In the genomic region with DNA sequence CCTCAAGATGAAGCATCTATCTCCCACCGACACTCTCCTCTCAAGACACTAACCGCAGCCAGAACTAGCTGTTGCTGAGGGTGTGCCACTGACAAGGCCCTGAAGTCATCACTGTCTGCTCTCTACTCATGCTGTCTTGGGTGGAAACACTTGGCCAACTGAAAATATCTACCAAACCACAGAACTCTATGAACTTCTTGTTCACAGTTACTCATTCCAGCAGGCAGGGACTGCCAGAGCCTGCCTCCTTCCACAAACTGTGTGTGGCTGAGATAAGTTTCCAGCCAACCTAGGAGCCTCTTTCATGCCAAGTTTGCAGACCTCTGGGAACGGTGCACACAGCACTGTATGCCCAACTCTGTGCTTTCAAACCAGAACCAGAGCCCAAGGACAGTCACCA, we compare ENCODE assay signal across 13 cellular contexts. TPM values are rescaled to one million over a fixed set of nuclear protein-coding genes. Genes with fewer than 3 reads are reported as not detected.
DNase-seq lines count a peak whose midpoint lies in the region; ATAC-seq and TF ChIP-seq lines count a peak whose summit lies in the region.
"Had no signal": no experiment of that assay in that cellular context is flagged by ENCODE, and none has a peak within 500 bp of the region (broad histone marks: within the 10 kb centered on the region; RNA-seq: fewer than 3 reads in every experiment).

No MANE protein-coding gene starts in this region.

- in situ Hi-C loops in gastrocnemius medialis (cut with MboI; ENCODE audit: low sequenced_read_pairs in 4 of 4), result no loop called here

- H3K27ac ChIP-seq in RWPE2 (ENCODE audit: poor library complexity, severe bottlenecking) (no peak overlapping the region), gastrocnemius medialis (peak overlapping the region in 1 of 4 donors; percentile 26)
- H3K27ac ChIP-seq: neutrophil had no signal

- H3K36me3 ChIP-seq in RWPE2 (ENCODE audit: low read depth) (no peaks in the 10 kb centered on the region), gastrocnemius medialis (no peaks in the 10 kb centered on the region)
- H3K36me3 ChIP-seq: neutrophil had no signal

- intact Hi-C loops in gastrocnemius medialis (cut with DNase I; ENCODE audit: low total_unique reads), result no loop called here

- TF ChIP-seq CTCF in RWPE2 (IDR thresholded peaks at IDR 0.05; ENCODE audit: poor library complexity, severe bottlenecking) (no peak), fibroblast of the aortic adventitia (IDR thresholded peaks at IDR 0.05; ENCODE audit: insufficient read depth, low read length) (no peak), gastrocnemius medialis (IDR thresholded peaks at IDR 0.05 in 4 of 5, conservative IDR thresholded peaks at IDR 0.05 in 1 of 5) (no peak)

- TF ChIP-seq POLR2A in gastrocnemius medialis (IDR thresholded peaks at IDR 0.05), result no peak

- H3K27me3 ChIP-seq in RWPE2 (ENCODE audit: insufficient read depth, poor library complexity, severe bottlenecking) (no peaks in the 10 kb centered on the region), gastrocnemius medialis (no peaks in the 10 kb centered on the region)
- H3K27me3 ChIP-seq: neutrophil had no signal

- peak; percentile 66; the same call in 2 of the 3 replicates for ATAC-seq in RWPE2 (ENCODE audit: low read depth)
- ATAC-seq in gastrocnemius medialis, result peak; percentile 62 to 69
- no peak for ATAC-seq in HG03442 (IDR thresholded peaks at IDR 0.05; ENCODE audit: unreplicated experiment)

- H3K9me3 ChIP-seq in RWPE2 (ENCODE audit: severe bottlenecking) (no peaks in the 10 kb centered on the region), gastrocnemius medialis (no peaks in the 10 kb centered on the region)
- H3K9me3 ChIP-seq: neutrophil had no signal

- DNase-seq in GDM1 (lab: John Stamatoyannopoulos, UW) (peak; percentile 76), RWPE2 (ENCODE audit: low spot score) (no peak), fibroblast of the aortic adventitia (ENCODE audit: low read depth) (peak; percentile 87), gastrocnemius medialis (peak in 1 of 2 donors; percentile 42), NCI-H774 (lab: John Stamatoyannopoulos, UW) (no peak), NCI-H82 treated with DMSO at 0.1 percent for 48 hours (lab: John Stamatoyannopoulos, UW; ENCODE audit: unreplicated experiment) (no peak), NCI-H1105 (lab: John Stamatoyannopoulos, UW) (no peak)
- DNase-seq: dermis blood vessel endothelial cell, GF-D8, KG1, NCI-H2107 had no signal

- H3K4me3 ChIP-seq in RWPE2 (ENCODE audit: severe bottlenecking), result no peak overlapping the region
- no peak overlapping the region for H3K4me3 ChIP-seq in fibroblast of the aortic adventitia (ENCODE audit: low read depth, low read length)
- H3K4me3 ChIP-seq in gastrocnemius medialis, result no peak overlapping the region

- no peaks in the 10 kb centered on the region for H3K4me1 ChIP-seq in RWPE2 (ENCODE audit: insufficient read depth, poor library complexity, severe bottlenecking)
- no peaks in the 10 kb centered on the region for H3K4me1 ChIP-seq in gastrocnemius medialis

RNA-seq across cellular contexts. Expression of a gene that starts 45.5 kb away (rescaled TPM):
- total RNA-seq in fibroblast of the aortic adventitia (ENCODE audit: low replicate concordance) (11.4 and 30.8 TPM in 2 replicates), gastrocnemius medialis (10 to 100 TPM; 15.2 to 17.9 (median 15.9) TPM)

RNA-seq across cellular contexts. Expression of a gene that starts 56.9 kb away (rescaled TPM):
- total RNA-seq in fibroblast of the aortic adventitia (ENCODE audit: low replicate concordance), result 11.7 and 12.6 TPM in 2 replicates
- 10 to 100 TPM; 10.1 to 23.0 (median 13.3) TPM for total RNA-seq in gastrocnemius medialis

Comparison
In these comparisons a context has a peak if more than half of its experiments do, and no peak if none do; other contexts are left out.
1. DNase-seq: peak in GDM1 (single experiment) and fibroblast of the aortic adventitia (single experiment); none in RWPE2 (single experiment), NCI-H774 (single experiment), NCI-H82 treated with DMSO at 0.1 percent for 48 hours (single experiment) and NCI-H1105 (single experiment).